8 cellular contexts compared by ENCODE assay signal in genomic region chr9:125632321-125633115, GRCh38.
DNase-seq lines count a peak whose midpoint lies in the region; ATAC-seq lines count a peak whose summit lies in the region.

No MANE protein-coding gene starts in this region.

- peak overlapping the region; percentile 40 for H3K27ac Mint-ChIP-seq in activated T-helper 2 cell treated with anti-CD3 and anti-CD28 coated beads, Interferon-gamma antibody, Interleukin-2, Interleukin-4, amounts not matched to agents 10 μg/mL and 5 μg/mL and 100 μg/mL, durations not matched to agents 14 hours and 24 hours and 36 hours

- no peaks in the 10 kb centered on the region for H3K27me3 Mint-ChIP-seq in activated T-helper 2 cell treated with anti-CD3 and anti-CD28 coated beads, Interferon-gamma antibody, Interleukin-2, Interleukin-4, amounts not matched to agents 10 μg/mL and 5 μg/mL and 100 μg/mL, durations not matched to agents 14 hours and 24 hours and 36 hours (ENCODE audit: low read depth)

- ATAC-seq in GM18907 (IDR thresholded peaks at IDR 0.05; ENCODE audit: unreplicated experiment) (peak; percentile 60), HG03025 (IDR thresholded peaks at IDR 0.05; ENCODE audit: low FRiP score, unreplicated experiment) (peak; percentile 53)

- DNase-seq in COLO668 (lab: John Stamatoyannopoulos, UW; ENCODE audit: unreplicated experiment) (peak; percentile 74), NCI-H2227 (lab: John Stamatoyannopoulos, UW; ENCODE audit: unreplicated experiment) (peak; percentile 9), pons (ENCODE audit: low spot score) (peak; percentile 68), DMS 273 (lab: John Stamatoyannopoulos, UW; ENCODE audit: unreplicated experiment) (no peak), iPS-NIHi11 (ENCODE audit: low spot score) (no peak)
- DNase-seq in activated T-helper 2 cell treated with anti-CD3 and anti-CD28 coated beads, Interferon-gamma antibody, Interleukin-2, Interleukin-4, amounts not matched to agents 10 μg/mL and 5 μg/mL and 100 μg/mL, durations not matched to agents 14 hours and 24 hours and 36 hours (ENCODE audit: low spot score): no peak

- intact Hi-C loops in activated T-helper 2 cell treated with anti-CD3 and anti-CD28 coated beads, Interferon-gamma antibody, Interleukin-2, Interleukin-4, amounts not matched to agents 10 μg/mL and 5 μg/mL and 100 μg/mL, durations not matched to agents 14 hours and 24 hours and 36 hours (cut with micrococcal nuclease): loop anchor here (1.0 to 5.0 kb wide), 6 partner anchors 14 to 222 kb away; no protein-coding TSS in a partner anchor

- H3K36me3 Mint-ChIP-seq in activated T-helper 2 cell treated with anti-CD3 and anti-CD28 coated beads, Interferon-gamma antibody, Interleukin-2, Interleukin-4, amounts not matched to agents 10 μg/mL and 5 μg/mL and 100 μg/mL, durations not matched to agents 14 hours and 24 hours and 36 hours (ENCODE audit: low read depth): no peaks in the 10 kb centered on the region

- H3K4me3 Mint-ChIP-seq in activated T-helper 2 cell treated with anti-CD3 and anti-CD28 coated beads, Interferon-gamma antibody, Interleukin-2, Interleukin-4, amounts not matched to agents 10 μg/mL and 5 μg/mL and 100 μg/mL, durations not matched to agents 14 hours and 24 hours and 36 hours (ENCODE audit: low read depth): no peak overlapping the region

- peaks cover 59% of the 10 kb centered on the region for H3K4me1 Mint-ChIP-seq in activated T-helper 2 cell treated with anti-CD3 and anti-CD28 coated beads, Interferon-gamma antibody, Interleukin-2, Interleukin-4, amounts not matched to agents 10 μg/mL and 5 μg/mL and 100 μg/mL, durations not matched to agents 14 hours and 24 hours and 36 hours (ENCODE audit: low read depth)

- H3K9me3 Mint-ChIP-seq in activated T-helper 2 cell treated with anti-CD3 and anti-CD28 coated beads, Interferon-gamma antibody, Interleukin-2, Interleukin-4, amounts not matched to agents 10 μg/mL and 5 μg/mL and 100 μg/mL, durations not matched to agents 14 hours and 24 hours and 36 hours: no peaks in the 10 kb centered on the region

Comparison
In these comparisons a context has a peak if more than half of its experiments do, and no peak if none do; other contexts are left out.
1. DNase-seq: peak in COLO668 (single experiment), NCI-H2227 (single experiment) and pons (single experiment); none in activated T-helper 2 cell treated with anti-CD3 and anti-CD28 coated beads, Interferon-gamma antibody, Interleukin-2, Interleukin-4, amounts not matched to agents 10 μg/mL and 5 μg/mL and 100 μg/mL, durations not matched to agents 14 hours and 24 hours and 36 hours (single experiment), DMS 273 (single experiment) and iPS-NIHi11 (single experiment).